8 cellular contexts compared by ENCODE assay signal in genomic region chr9:3441197-3441816, GRCh38.
DNase-seq lines count a peak whose midpoint lies in the region; ATAC-seq and TF ChIP-seq lines count a peak whose summit lies in the region.

No MANE protein-coding gene starts in this region.

- H3K27me3 ChIP-seq in CD4-positive, alpha-beta memory T cell (ENCODE audit: insufficient read depth, low read length), result no peaks in the 10 kb centered on the region

- H3K9me3 ChIP-seq in CD4-positive, alpha-beta memory T cell (ENCODE audit: control insufficient read depth in 1 of 2, low read length in 2 of 2), result no peaks in the 10 kb centered on the region

- H3K27me3 Mint-ChIP-seq in CD4-positive, alpha-beta memory T cell, result no peaks in the 10 kb centered on the region

- peaks cover 0 to 3% (median 0%) of the 10 kb centered on the region in 8 donors for H3K9me3 Mint-ChIP-seq in CD4-positive, alpha-beta memory T cell

- TF ChIP-seq CTCF in fibroblast of villous mesenchyme (IDR thresholded peaks at IDR 0.05; ENCODE audit: insufficient read depth, low read depth, low read length) (peak; percentile 81), coronary artery (IDR thresholded peaks at IDR 0.05) (no peak)

- H3K4me1 ChIP-seq in CD4-positive, alpha-beta memory T cell (ENCODE audit: insufficient read depth, low read length), result no peaks in the 10 kb centered on the region

- H3K36me3 ChIP-seq in CD4-positive, alpha-beta memory T cell (ENCODE audit: insufficient read depth, low read length), result no peaks in the 10 kb centered on the region

- H3K4me3 Mint-ChIP-seq in CD4-positive, alpha-beta memory T cell, result no peak overlapping the region

- H3K27ac Mint-ChIP-seq in CD4-positive, alpha-beta memory T cell, result peak overlapping the region in 1 of 7 donors; percentile 62

- H3K4me1 Mint-ChIP-seq in CD4-positive, alpha-beta memory T cell, result peaks cover 3 to 10% (median 6%) of the 10 kb centered on the region in 4 donors

- intact Hi-C loops in CD4-positive, alpha-beta memory T cell (cut with micrococcal nuclease), result loop anchor here (1.0 to 5.0 kb wide), 4 partner anchors 109 to 584 kb away; no protein-coding TSS in a partner anchor

- POLR2A ChIA-PET in CD4-positive, alpha-beta memory T cell (lab: Charles Lee; ENCODE audit: partially characterized antibody), result interaction anchor here (1.2 kb wide), 1 partner anchor 83 kb away, joined by 4 read pairs; no protein-coding TSS in a partner anchor

- ATAC-seq in GM19025 (IDR thresholded peaks at IDR 0.05; ENCODE audit: low read depth, unreplicated experiment) (peak; percentile 81), HG03135 (IDR thresholded peaks at IDR 0.05; ENCODE audit: unreplicated experiment) (peak; percentile 94)

- CTCF ChIA-PET in CD4-positive, alpha-beta memory T cell (lab: Charles Lee; ENCODE audit: partially characterized antibody), result interaction anchor here (0.6 to 2.8 kb wide), 33 partner anchors 8 to 583 kb away, joined by 3 to 14 read pairs (median 5); no protein-coding TSS in a partner anchor

- H3K36me3 Mint-ChIP-seq in CD4-positive, alpha-beta memory T cell, result peaks cover 4% of the 10 kb centered on the region in 2 donors

- DNase-seq in CD4-positive, alpha-beta memory T cell, result peak; percentile 31 to 50 (median 44)
- peak; percentile 44 for DNase-seq in NCI-H526 treated with DMSO at 0.1 percent for 48 hours (lab: John Stamatoyannopoulos, UW)
- peak; percentile 6 for DNase-seq in activated T-cell treated with anti-CD3 and anti-CD28 coated beads for 1 hour (ENCODE audit: low read depth)
- DNase-seq in fibroblast of villous mesenchyme (ENCODE audit: low read depth), result peak; percentile 78
- peak; percentile 73 for DNase-seq in renal cortical epithelial cell (ENCODE audit: low read depth)
- no peak for DNase-seq in coronary artery (ENCODE audit: low spot score)

- H3K27ac ChIP-seq in CD4-positive, alpha-beta memory T cell (ENCODE audit: low read depth, low read length), result no peak overlapping the region
- no peak overlapping the region for H3K27ac ChIP-seq in coronary artery

- H3K4me3 ChIP-seq in CD4-positive, alpha-beta memory T cell (ENCODE audit: low read length in 2 of 2), result no peak overlapping the region
- H3K4me3 ChIP-seq in fibroblast of villous mesenchyme (ENCODE audit: low read depth, low read length) (no peak overlapping the region), coronary artery (no peak overlapping the region)
